15 cellular contexts compared by ENCODE assay signal in the genomic region with DNA sequence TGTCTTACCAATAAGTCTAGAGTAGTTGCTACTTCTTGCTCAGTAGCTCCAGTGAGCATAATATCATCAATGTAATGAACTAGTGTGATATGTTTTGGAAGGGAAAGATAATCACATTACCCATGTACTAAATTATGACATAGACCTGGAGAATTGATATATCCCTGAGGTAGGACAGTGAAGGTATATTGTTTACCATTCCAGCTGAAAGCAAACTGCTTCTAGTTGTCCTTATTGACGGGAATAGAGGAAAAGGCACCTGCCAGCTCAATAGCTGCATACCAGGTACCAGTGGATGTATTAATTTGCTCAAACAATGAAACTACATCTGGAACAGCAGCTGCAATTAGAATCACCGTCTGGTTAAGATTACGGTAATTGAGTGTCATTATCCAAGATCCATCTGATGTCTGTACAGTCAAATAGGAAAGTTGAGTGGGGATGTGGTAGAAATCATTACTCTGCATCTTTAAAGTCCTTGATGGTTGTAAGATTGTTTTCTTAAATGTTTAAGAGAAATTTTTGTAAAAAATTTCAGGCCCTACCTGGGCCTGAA.
DNase-seq lines count a peak whose midpoint lies in the region; ATAC-seq and TF ChIP-seq lines count a peak whose summit lies in the region.
"Had no signal": no experiment of that assay in that cellular context is flagged by ENCODE, and none has a peak within 500 bp of the region (broad histone marks: within the 10 kb centered on the region; RNA-seq: fewer than 3 reads in every experiment).

No MANE protein-coding gene starts in this region.

- peaks cover 0 to 18% (median 0%) of the 10 kb centered on the region in 4 donors for H3K9me3 ChIP-seq in tibial nerve

- ATAC-seq in GM19035 (IDR thresholded peaks at IDR 0.05; ENCODE audit: unreplicated experiment) = no peak
- ATAC-seq: CD8-positive, alpha-beta T cell had no signal

- no peaks in the 10 kb centered on the region for H3K4me1 ChIP-seq in tibial nerve
- H3K4me1 ChIP-seq: HAP-1 had no signal

- 78 to 87% methylated on average over 3 of the region's 3 CpGs for WGBS in tibial nerve, 2 donors

- no peaks in the 10 kb centered on the region for H3K27me3 ChIP-seq in tibial nerve

- no peak overlapping the region for H3K4me3 ChIP-seq in tibial nerve
- H3K4me3 ChIP-seq: HAP-1 had no signal

- TF ChIP-seq EP300 in tibial nerve (IDR thresholded peaks at IDR 0.05) = no peak

- no peaks in the 10 kb centered on the region for H3K36me3 ChIP-seq in tibial nerve
- H3K36me3 ChIP-seq: HAP-1 had no signal

- no peak overlapping the region for H3K27ac ChIP-seq in tibial nerve
- H3K27ac ChIP-seq: 22Rv1 had no signal

- DNase-seq in NCI-H146 (lab: John Stamatoyannopoulos, UW) = peak; percentile 8
- no peak for DNase-seq in NCI-H146 treated with DMSO at 0.1 percent for 48 hours (lab: John Stamatoyannopoulos, UW; ENCODE audit: unreplicated experiment)
- peak; percentile 36 for DNase-seq in DMS 273 (lab: John Stamatoyannopoulos, UW; ENCODE audit: unreplicated experiment)
- DNase-seq in NCI-H1105 treated with DMSO at 0.1 percent for 48 hours (lab: John Stamatoyannopoulos, UW) = peak; percentile 66
- peak; percentile 77 for DNase-seq in NCI-H69 (lab: John Stamatoyannopoulos, UW)
- no peak for DNase-seq in NCI-H1436 (lab: John Stamatoyannopoulos, UW)
- no peak for DNase-seq in tibial nerve (ENCODE audit: low spot score in 2 of 2)
- DNase-seq: CD8-positive, alpha-beta T cell; COR-L47; DMS53; GF-D8; HFFc6 had no signal

- TF ChIP-seq CTCF in tibial nerve (IDR thresholded peaks at IDR 0.05) = no peak

- TF ChIP-seq POLR2A in tibial nerve (IDR thresholded peaks at IDR 0.05) = no peak

Comparison
In these comparisons a context has a peak if more than half of its experiments do, and no peak if none do; other contexts are left out.
1. DNase-seq: peak in NCI-H146 (single experiment), DMS 273 (single experiment), NCI-H1105 treated with DMSO at 0.1 percent for 48 hours (single experiment) and NCI-H69 (single experiment); none in NCI-H146 treated with DMSO at 0.1 percent for 48 hours (single experiment), NCI-H1436 (single experiment) and tibial nerve (0 of 2).